In genomic region chr1:47890779-47891178, GRCh38 we compare ENCODE assay signal across 20 cellular contexts.
"Had no signal": no experiment of that assay in that cellular context is flagged by ENCODE, and none has a peak within 500 bp of the region (broad histone marks: within the 10 kb centered on the region; RNA-seq: fewer than 3 reads in every experiment).

No MANE protein-coding gene starts in this region.

- ATAC-seq: effector memory CD8-positive, alpha-beta T cell; esophagus mucosa; gastroesophageal sphincter; left cardiac atrium; left lung; lower lobe of right lung; mucosa of descending colon had no signal

- H3K36me3 ChIP-seq: colonic mucosa, esophagus squamous epithelium, gastroesophageal sphincter, heart right ventricle, left lung, lower lobe of right lung had no signal

- H3K27ac ChIP-seq: colonic mucosa, epithelial cell of prostate, esophagus squamous epithelium, gastroesophageal sphincter, heart right ventricle, left lung, lower lobe of right lung had no signal

- DNase-seq: colonic mucosa; cortex of kidney; effector CD8-positive, alpha-beta T cell; effector memory CD8-positive, alpha-beta T cell; endodermal cell; erythroblast; esophagus squamous epithelium; foreskin fibroblast; foreskin melanocyte; heart right ventricle; hippocampal formation; left cardiac atrium; left lung; lower lobe of right lung; mesenchymal stem cell; mucosa of descending colon; naive B cell had no signal

- H3K4me1 ChIP-seq: colonic mucosa, heart right ventricle, lower lobe of right lung had no signal

- H3K4me3 ChIP-seq: colonic mucosa, esophagus squamous epithelium, gastroesophageal sphincter, heart right ventricle, left lung, lower lobe of right lung, mucosa of descending colon had no signal

- H3K27me3 ChIP-seq: colonic mucosa, gastroesophageal sphincter, left lung had no signal

- H3K9me3 ChIP-seq: colonic mucosa, esophagus squamous epithelium, gastroesophageal sphincter, heart right ventricle, left lung, lower lobe of right lung, mucosa of descending colon had no signal
